9 cellular contexts compared by ENCODE assay signal in genomic region chr11:7672276-7672959, GRCh38. TPM values are rescaled to one million over a fixed set of nuclear protein-coding genes. Genes with fewer than 3 reads are reported as not detected.
DNase-seq lines count a peak whose midpoint lies in the region; ATAC-seq, FAIRE-seq and TF ChIP-seq lines count a peak whose summit lies in the region.
"Had no signal": no experiment of that assay in that cellular context is flagged by ENCODE, and none has a peak within 500 bp of the region (broad histone marks: within the 10 kb centered on the region; RNA-seq: fewer than 3 reads in every experiment).

No MANE protein-coding gene starts in this region.

- BruUV-seq in Caco-2 (replicated peaks; lab: Mats Ljungman, UMichigan), result no TSS peak

- H3K36me3 ChIP-seq in Caco-2 (ENCODE audit: control insufficient read depth, insufficient read depth, low read length) (peaks cover 2% of the 10 kb centered on the region; the same call in 1 of the 2 replicates), astrocyte (ENCODE audit: insufficient read depth, low read length) (no peaks in the 10 kb centered on the region)

- POLR2A ChIA-PET in Caco-2 (lab: Charles Lee), result no interaction called here

- CTCF ChIA-PET in Caco-2 (lab: Charles Lee), result no interaction called here

- no peak overlapping the region for H3K27ac ChIP-seq in astrocyte (ENCODE audit: low read depth, low read length)

- H3K9ac ChIP-seq in astrocyte (ENCODE audit: low read length), result no peak overlapping the region

- no peak for DNase-seq in Caco-2
- no peak for DNase-seq in astrocyte (ENCODE audit: low read depth)
- no peak for DNase-seq in neural crest cell (ENCODE audit: low read depth, low spot score)
- DNase-seq in posterior vena cava (ENCODE audit: low spot score), result no peak
- no peak for DNase-seq in HuH-7 (ENCODE audit: low spot score)
- no peak for DNase-seq in GOT3 (lab: John Stamatoyannopoulos, UW)
- DNase-seq in NCI-H1417 treated with DMSO at 0.1 percent for 48 hours (lab: John Stamatoyannopoulos, UW), result no peak
- DNase-seq: NCI-H226 had no signal

- H3K4me1 ChIP-seq in Caco-2, result peaks cover 6% of the 10 kb centered on the region
- H3K4me1 ChIP-seq in astrocyte (ENCODE audit: insufficient read depth, low read length), result peaks cover 8% of the 10 kb centered on the region

- no peak overlapping the region for H3K4me3 ChIP-seq in Caco-2 (ENCODE audit: low read depth, low read length)
- no peak overlapping the region for H3K4me3 ChIP-seq in astrocyte (ENCODE audit: insufficient read depth, low read depth, low read length)

- intact Hi-C loops in Caco-2 (cut with micrococcal nuclease; ENCODE audit: unreplicated experiment) (no loop called here), posterior vena cava (cut with DNase I) (no loop called here)

- no peak for TF ChIP-seq CTCF in Caco-2 (IDR thresholded peaks at IDR 0.05; ENCODE audit: insufficient read depth in 1 of 2, low read depth in 1 of 2, low read length in 1 of 2, severe bottlenecking in 1 of 2, unreplicated experiment in 1 of 2)
- no peak for TF ChIP-seq CTCF in astrocyte (IDR thresholded peaks at IDR 0.05; ENCODE audit: insufficient read depth, low read depth, low read length)
- no peak for TF ChIP-seq CTCF in neural crest cell (conservative IDR thresholded peaks at IDR 0.05)

- H3K4me1 Mint-ChIP-seq in Caco-2 (ENCODE audit: low read depth, unreplicated experiment), result peaks cover 10% of the 10 kb centered on the region
- H3K4me1 Mint-ChIP-seq in astrocyte (ENCODE audit: low read depth, unreplicated experiment), result peaks cover 12% of the 10 kb centered on the region
- peaks cover 43% of the 10 kb centered on the region for H3K4me1 Mint-ChIP-seq in neural crest cell

- H3K27me3 Mint-ChIP-seq in Caco-2 (ENCODE audit: insufficient read depth, unreplicated experiment) (peaks cover 2% of the 10 kb centered on the region), astrocyte (ENCODE audit: low read depth, unreplicated experiment) (peaks cover 14% of the 10 kb centered on the region), neural crest cell (ENCODE audit: low read depth) (peaks cover 36% of the 10 kb centered on the region)

- H3K27ac Mint-ChIP-seq in Caco-2 (ENCODE audit: unreplicated experiment) (no peak overlapping the region), astrocyte (ENCODE audit: unreplicated experiment) (no peak overlapping the region), neural crest cell (ENCODE audit: unreplicated experiment) (peak overlapping the region; percentile 73)

- no peak overlapping the region for H2AFZ ChIP-seq in astrocyte (ENCODE audit: low read depth, low read length)

- H4K20me1 ChIP-seq in astrocyte (ENCODE audit: insufficient read depth, low read length), result no peaks in the 10 kb centered on the region

- H3K36me3 Mint-ChIP-seq in Caco-2 (ENCODE audit: insufficient read depth, unreplicated experiment) (peaks cover 46% of the 10 kb centered on the region), astrocyte (ENCODE audit: low read depth, unreplicated experiment) (peaks cover 8% of the 10 kb centered on the region), neural crest cell (ENCODE audit: low read depth) (peaks cover 3% of the 10 kb centered on the region)

- H3K4me2 ChIP-seq in astrocyte (ENCODE audit: low read length), result peak overlapping the region; percentile 81

- peak; percentile 13 for ATAC-seq in GM21619 (IDR thresholded peaks at IDR 0.05; ENCODE audit: unreplicated experiment)

- H3K27me3 ChIP-seq in Caco-2 (replicated peaks; ENCODE audit: control insufficient read depth, insufficient read depth, low read length), result no peaks in the 10 kb centered on the region
- no peaks in the 10 kb centered on the region for H3K27me3 ChIP-seq in astrocyte (ENCODE audit: insufficient read depth, low read length)

- no peaks in the 10 kb centered on the region for H3K9me3 Mint-ChIP-seq in Caco-2 (ENCODE audit: unreplicated experiment)
- H3K9me3 Mint-ChIP-seq in astrocyte (ENCODE audit: unreplicated experiment), result no peaks in the 10 kb centered on the region
- H3K9me3 Mint-ChIP-seq in neural crest cell, result no peaks in the 10 kb centered on the region

- H3K4me3 Mint-ChIP-seq in Caco-2 (ENCODE audit: unreplicated experiment), result peak overlapping the region; percentile 72
- no peak overlapping the region for H3K4me3 Mint-ChIP-seq in astrocyte (ENCODE audit: unreplicated experiment)
- H3K4me3 Mint-ChIP-seq in neural crest cell, result peak overlapping the region; percentile 70

- H3K9me3 ChIP-seq in Caco-2 (no peaks in the 10 kb centered on the region), astrocyte (ENCODE audit: insufficient read depth, low read depth, low read length) (no peaks in the 10 kb centered on the region)

- no peak for FAIRE-seq in astrocyte (lab: Jason Lieb, UNC)

- no peaks in the 10 kb centered on the region for H3K79me2 ChIP-seq in astrocyte (ENCODE audit: insufficient read depth, low read length)

RNA-seq across cellular contexts. Expression of gene CYB5R2, which starts 0.9 kb away (rescaled TPM):
- 4.5 and 5.2 TPM in 2 replicates for total RNA-seq in Caco-2 (2022)
- 6.6 and 11.9 TPM in 2 replicates for total RNA-seq in astrocyte
- 15.1 and 19.2 TPM in 2 replicates for total RNA-seq in neural crest cell
- total RNA-seq in posterior vena cava, result 1 to 10 TPM; 5.0 to 6.0 TPM

RNA-seq across cellular contexts. Expression of gene OVCH2, which starts 33.9 kb away (rescaled TPM):
- 0.34 TPM in 1 of 2 replicates, not detected in the other for total RNA-seq in Caco-2 (2022)
- total RNA-seq in astrocyte, result 2.2 and 4.5 TPM in 2 replicates
- not detected in 2 replicates for total RNA-seq in neural crest cell
- total RNA-seq in posterior vena cava, result not detected
